13 cellular contexts compared by ENCODE assay signal in the genomic region with DNA sequence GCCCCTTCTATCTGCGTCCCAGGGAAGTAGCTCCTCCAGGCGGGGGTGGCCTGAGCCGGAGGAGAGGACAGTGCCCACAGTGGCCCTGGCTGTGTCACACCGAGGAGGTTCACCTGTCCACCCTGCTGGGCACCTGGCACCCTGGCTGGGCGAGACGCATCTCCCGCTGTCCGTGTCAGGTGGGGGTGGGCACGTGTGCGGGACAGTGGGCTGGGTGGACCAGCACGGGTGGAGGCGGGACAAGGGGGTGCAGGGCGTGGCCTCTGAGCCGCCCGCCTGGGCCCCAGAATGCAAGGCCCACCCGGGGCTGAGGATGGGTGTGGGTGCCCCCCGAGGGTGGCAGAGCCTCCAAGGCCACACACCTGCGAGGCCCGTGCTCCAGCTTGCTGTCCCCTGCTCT. TPM values are rescaled to one million over a fixed set of nuclear protein-coding genes. Genes with fewer than 3 reads are reported as not detected.
DNase-seq lines count a peak whose midpoint lies in the region; TF ChIP-seq lines count a peak whose summit lies in the region.
"Had no signal": no experiment of that assay in that cellular context is flagged by ENCODE, and none has a peak within 500 bp of the region (broad histone marks: within the 10 kb centered on the region; RNA-seq: fewer than 3 reads in every experiment).

No MANE protein-coding gene starts in this region.

- no peaks in the 10 kb centered on the region for H3K9me2 ChIP-seq in GM23248 (ENCODE audit: insufficient read depth)

- H3K4me1 Mint-ChIP-seq in osteocyte (ENCODE audit: unreplicated experiment): peaks cover 33% of the 10 kb centered on the region
- H3K4me1 Mint-ChIP-seq: nephron progenitor cell had no signal

- H3F3A ChIP-seq in GM23248 (ENCODE audit: insufficient read depth): no peaks in the 10 kb centered on the region

- H3K4me3 Mint-ChIP-seq in osteocyte (ENCODE audit: unreplicated experiment): no peak overlapping the region
- H3K4me3 Mint-ChIP-seq: nephron progenitor cell had no signal

- dilution Hi-C loops in mammary epithelial cell (cut with HindIII; ENCODE audit: low sequenced_read_pairs): no loop called here

- H3K79me2 ChIP-seq in GM23248 (ENCODE audit: insufficient read depth): peaks cover 5% of the 10 kb centered on the region; the same call in 1 of the 2 replicates
- H3K79me2 ChIP-seq in mammary epithelial cell (ENCODE audit: insufficient read depth, low read length): no peaks in the 10 kb centered on the region

- H3K27ac ChIP-seq in 22Rv1 (peak overlapping the region; percentile 53), GM23248 (no peak overlapping the region), mammary epithelial cell (ENCODE audit: insufficient read depth, low read depth, low read length) (no peak overlapping the region)

- no peak overlapping the region for H3K4me3 ChIP-seq in GM23248
- no peak overlapping the region for H3K4me3 ChIP-seq in mammary epithelial cell (replicated peaks in 1 of 3; ENCODE audit: insufficient read depth in 1 of 3, low read depth in 2 of 3, low read length in 3 of 3)
- H3K4me3 ChIP-seq: GM12878, skin epidermis had no signal

- peaks cover 6% of the 10 kb centered on the region; the same call in 1 of the 2 replicates for H3K4me1 ChIP-seq in GM23248 (ENCODE audit: insufficient read depth)
- peaks cover 17% of the 10 kb centered on the region for H3K4me1 ChIP-seq in mammary epithelial cell (ENCODE audit: insufficient read depth, low read length)

- H2AFZ ChIP-seq in GM23248 (no peak overlapping the region), mammary epithelial cell (ENCODE audit: low read depth, low read length) (no peak overlapping the region)

- no TSS peak for BruUV-seq in mammary epithelial cell (replicated peaks; lab: Mats Ljungman, UMichigan)

- TF ChIP-seq CTCF in 22Rv1 (IDR thresholded peaks at IDR 0.05) (no peak), mammary epithelial cell (conservative IDR thresholded peaks at IDR 0.05 in 1 of 2, IDR thresholded peaks at IDR 0.05 in 1 of 2; ENCODE audit: extremely low read depth in 1 of 2, insufficient read depth in 1 of 2, low read depth in 1 of 2, low read length in 2 of 2) (no peak), osteocyte (IDR thresholded peaks at IDR 0.05) (no peak)

- H3K36me3 ChIP-seq in GM23248 (ENCODE audit: low read depth) (no peaks in the 10 kb centered on the region), mammary epithelial cell (ENCODE audit: insufficient read depth, low read length) (no peaks in the 10 kb centered on the region)
- H3K36me3 ChIP-seq: heart left ventricle had no signal

- H3K9me3 Mint-ChIP-seq in osteocyte (ENCODE audit: unreplicated experiment): no peaks in the 10 kb centered on the region
- H3K9me3 Mint-ChIP-seq: nephron progenitor cell, T-cell had no signal

- in situ Hi-C loops in GM23248 (cut with MboI): no loop called here
- in situ Hi-C loops in mammary epithelial cell (cut with MboI; ENCODE audit: low sequenced_read_pairs in 2 of 2): no loop called here

- H3K9ac ChIP-seq in GM23248 (peak overlapping the region; percentile 37; the same call in 1 of the 2 replicates), mammary epithelial cell (ENCODE audit: insufficient read depth, low read length) (no peak overlapping the region)

- 33 to 39% methylated on average over 15 to 19 of the region's 19 CpGs for WGBS in GM23248 (ENCODE audit: low coverage in 1 of 2, low lambda C conversion rate in 2 of 2, missing lambda C conversion rate in 2 of 2), 2 experiments
- 67% methylated on average over 3 of the region's 19 CpGs for WGBS in mammary epithelial cell (ENCODE audit: low coverage, missing lambda C conversion rate)

- H3K9me3 ChIP-seq in GM23248 (ENCODE audit: low read depth) (no peaks in the 10 kb centered on the region), mammary epithelial cell (replicated peaks; ENCODE audit: insufficient read depth, low read length) (peaks cover 2% of the 10 kb centered on the region)
- H3K9me3 ChIP-seq: heart left ventricle had no signal

- H3K27ac Mint-ChIP-seq in osteocyte (ENCODE audit: unreplicated experiment): peak overlapping the region; percentile 63
- H3K27ac Mint-ChIP-seq: nephron progenitor cell had no signal

- H3K27me3 Mint-ChIP-seq in osteocyte (ENCODE audit: unreplicated experiment): no peaks in the 10 kb centered on the region

- CTCF ChIA-PET in mammary epithelial cell (lab: Charles Lee; ENCODE audit: low non-redundant PET): no interaction called here

- H3K27me3 ChIP-seq in GM23248 (replicated peaks; ENCODE audit: insufficient read depth): no peaks in the 10 kb centered on the region
- no peaks in the 10 kb centered on the region for H3K27me3 ChIP-seq in mammary epithelial cell (ENCODE audit: insufficient read depth, low read length)

- H3K36me3 Mint-ChIP-seq in osteocyte (ENCODE audit: unreplicated experiment): no peaks in the 10 kb centered on the region
- H3K36me3 Mint-ChIP-seq: T-cell had no signal

- H3K4me2 ChIP-seq in GM23248 (ENCODE audit: unreplicated experiment) (peak overlapping the region; percentile 1), mammary epithelial cell (ENCODE audit: insufficient read depth, low read depth, low read length) (peak overlapping the region; percentile 60)

- intact Hi-C loops in mammary epithelial cell (cut with micrococcal nuclease): loop anchor here (10.0 kb wide), 1 partner anchor 176 kb away; no protein-coding TSS in a partner anchor

- no peak for DNase-seq in GM23248
- DNase-seq in mammary epithelial cell: no peak
- no peak for DNase-seq in osteocyte (ENCODE audit: extremely low spot score, unreplicated experiment)
- DNase-seq in HT-29 (ENCODE audit: low spot score): no peak
- no peak for DNase-seq in RPMI8226
- no peak for DNase-seq in activated CD4-positive, alpha-beta T cell treated with anti-CD3 and anti-CD28 coated beads, Interleukin-2, amount 50 U/mL, for 1 hour
- no peak for DNase-seq in NCI-H2171 treated with DMSO at 0.1 percent for 48 hours (lab: John Stamatoyannopoulos, UW)
- DNase-seq: nephron progenitor cell had no signal

- H4K20me1 ChIP-seq in GM23248 (ENCODE audit: insufficient read depth) (no peaks in the 10 kb centered on the region), mammary epithelial cell (ENCODE audit: insufficient read depth, low read length) (peaks cover 2% of the 10 kb centered on the region)

RNA-seq across cellular contexts. Expression of gene BAHCC1, which starts 33.7 kb away (rescaled TPM):
- total RNA-seq in GM23248 (2014; rRNA removed; shearing (Covaris generic)): 3.0 and 5.2 TPM in 2 replicates
- polyA plus RNA-seq in GM23248 (2016; fragmentation: Nextera tagmentation; extraction: Ambion mirVana): 0.91 and 1.3 TPM in 2 replicates
- total RNA-seq in mammary epithelial cell: 1 to 10 TPM; 2.2 to 9.1 TPM
- polyA plus RNA-seq in mammary epithelial cell: 1.6 TPM
- polyA minus RNA-seq in mammary epithelial cell: 0.67 TPM
- total RNA-seq in osteocyte: 55.7 and 57.0 TPM in 2 replicates
- total RNA-seq in HT-29 (2014; rRNA removed; shearing (Covaris generic)): 10.4 and 11.6 TPM in 2 replicates
